ENCODE assay signal across 8 cellular contexts in genomic region chr9:34991833-34992375, GRCh38. TPM values are rescaled to one million over a fixed set of nuclear protein-coding genes. Genes with fewer than 3 reads are reported as not detected.
A peak's percentile ranks its signal among the peaks of the same experiment; 100 is the strongest.
DNase-seq lines count a peak whose midpoint lies in the region; ATAC-seq and TF ChIP-seq lines count a peak whose summit lies in the region.

No MANE protein-coding gene starts in this region.

- peak; percentile 37 for TF ChIP-seq EP300 in esophagus muscularis mucosa (IDR thresholded peaks at IDR 0.05)

- no peak overlapping the region for H3K9ac ChIP-seq in rectal smooth muscle tissue (ENCODE audit: low read length)

- peak; percentile 58 for DNase-seq in GM12865 (ENCODE audit: low read depth)
- peak; percentile 52 for DNase-seq in RWPE1 (ENCODE audit: low spot score)
- DNase-seq in esophagus muscularis mucosa (ENCODE audit: extremely low spot score), result no peak
- no peak for DNase-seq in putamen (ENCODE audit: low spot score)
- no peak for DNase-seq in central memory CD4-positive, alpha-beta T cell
- no peak for DNase-seq in posterior vena cava (ENCODE audit: low spot score)

- no peak for ATAC-seq in HG02623 (IDR thresholded peaks at IDR 0.05; ENCODE audit: unreplicated experiment)

- H3K27ac ChIP-seq in RWPE1, result peak overlapping the region; percentile 94
- peak overlapping the region in 2 of 4 donors; percentile 98 to 99 for H3K27ac ChIP-seq in esophagus muscularis mucosa (replicated peaks in 1 of 4)
- peak overlapping the region; percentile 99 for H3K27ac ChIP-seq in rectal smooth muscle tissue (ENCODE audit: low read depth, low read length)

- WGBS in esophagus muscularis mucosa, result 44% methylated on average over 7 of the region's 7 CpGs

- H3K36me3 ChIP-seq in esophagus muscularis mucosa (peaks cover 0 to 10% (median 9%) of the 10 kb centered on the region in 4 donors), rectal smooth muscle tissue (ENCODE audit: control insufficient read depth, insufficient read depth, low read length) (peaks cover 5% of the 10 kb centered on the region)

- peak overlapping the region; percentile 21 for H3K4me3 ChIP-seq in GM12865 (ENCODE audit: low read depth, low read length)
- H3K4me3 ChIP-seq in esophagus muscularis mucosa, result peak overlapping the region; percentile 15 to 93 (median 92)
- no peak overlapping the region for H3K4me3 ChIP-seq in rectal smooth muscle tissue (ENCODE audit: low read length)

- POLR2A ChIA-PET in RWPE1 (lab: Yijun Ruan, JAX; ENCODE audit: low non-redundant PET), result no interaction called here

- peaks cover 63 to 78% (median 75%) of the 10 kb centered on the region in 4 donors for H3K4me1 ChIP-seq in esophagus muscularis mucosa
- H3K4me1 ChIP-seq in rectal smooth muscle tissue (ENCODE audit: control insufficient read depth, insufficient read depth, low read length), result peaks cover 48% of the 10 kb centered on the region

- intact Hi-C loops in esophagus muscularis mucosa (cut with DNase I), result no loop called here
- intact Hi-C loops in posterior vena cava (cut with DNase I), result no loop called here

- H3K27me3 ChIP-seq in esophagus muscularis mucosa (no peaks in the 10 kb centered on the region), rectal smooth muscle tissue (ENCODE audit: control insufficient read depth, insufficient read depth, low read length) (no peaks in the 10 kb centered on the region)

- peak; percentile 23 for TF ChIP-seq CTCF in GM12865 (IDR thresholded peaks at IDR 0.05; ENCODE audit: insufficient read depth, low read depth, low read length, missing control alignments)
- TF ChIP-seq CTCF in RWPE1 (conservative IDR thresholded peaks at IDR 0.05; ENCODE audit: low read depth), result no peak
- TF ChIP-seq CTCF in esophagus muscularis mucosa (IDR thresholded peaks at IDR 0.05), result peak in 1 of 3 experiments; percentile 34

- TF ChIP-seq POLR2A in esophagus muscularis mucosa (IDR thresholded peaks at IDR 0.05; ENCODE audit: low read depth), result peak; percentile 4

- no peaks in the 10 kb centered on the region for H3K9me3 ChIP-seq in esophagus muscularis mucosa

- CTCF ChIA-PET in RWPE1 (lab: Yijun Ruan, JAX), result interaction anchor here (1.2 to 1.5 kb wide), 2 partner anchors 59 to 92 kb away, joined by 4 to 6 read pairs; no protein-coding TSS in a partner anchor

RNA-seq across cellular contexts. Expression of gene DNAJB5, which starts 2.4 kb away (rescaled TPM):
- 100 to 1,000 TPM in 1 of 4 donors, 10 to 100 TPM in 3; 83.5 to 124 (median 93.8) TPM for total RNA-seq in esophagus muscularis mucosa
- total RNA-seq in posterior vena cava, result 10 to 100 TPM; 68.7 to 82.2 TPM

RNA-seq across cellular contexts. Expression of gene PHF24, which starts 33.8 kb away (rescaled TPM):
- under 1 TPM; under 0.01 to 0.99 (median 0.76) TPM for total RNA-seq in esophagus muscularis mucosa
- total RNA-seq in posterior vena cava, result 1 to 10 TPM in 1 of 2 donors, under 1 TPM in 1; 0.93 to 1.0 TPM

Comparison
In these comparisons a context has a peak if more than half of its experiments do, and no peak if none do; other contexts are left out.
1. DNase-seq: peak in GM12865 (single experiment) and RWPE1 (single experiment); none in esophagus muscularis mucosa (single experiment), putamen (single experiment), central memory CD4-positive, alpha-beta T cell (single experiment) and posterior vena cava (single experiment).